ENCODE assay signal across 26 cellular contexts in genomic region chr10:61244261-61244775, GRCh38.
"Had no signal": no experiment of that assay in that cellular context is flagged by ENCODE, and none has a peak within 500 bp of the region (broad histone marks: within the 10 kb centered on the region; RNA-seq: fewer than 3 reads in every experiment).

No MANE protein-coding gene starts in this region.

- ATAC-seq: effector memory CD8-positive, alpha-beta T cell; gastrocnemius medialis; left colon; mucosa of descending colon; naive thymus-derived CD4-positive, alpha-beta T cell; sciatic nerve had no signal

- H3K27me3 ChIP-seq: colonic mucosa, esophagus muscularis mucosa, gastrocnemius medialis, spleen, testis, vagina had no signal

- H3K36me3 ChIP-seq: colonic mucosa, esophagus muscularis mucosa, gastrocnemius medialis, spleen, vagina had no signal

- H3K27ac ChIP-seq: colonic mucosa, dorsolateral prefrontal cortex, esophagus muscularis mucosa, gastrocnemius medialis, spleen, testis, vagina had no signal

- H3K4me1 ChIP-seq: colonic mucosa, esophagus muscularis mucosa, gastrocnemius medialis, spleen, testis, vagina had no signal

- H3K4me3 ChIP-seq: colonic mucosa, dorsolateral prefrontal cortex, esophagus muscularis mucosa, gastrocnemius medialis, mucosa of descending colon, spleen, testis, vagina had no signal

- DNase-seq: activated CD4-positive, alpha-beta T cell treated with anti-CD3 and anti-CD28 coated beads for 4 hours; activated CD4-positive, alpha-beta T cell treated with anti-CD3 and anti-CD28 coated beads, Interleukin-2, amount 50 U/mL, for 48 hours; activated CD4-positive, CD25-positive, alpha-beta regulatory T cell; activated naive CD4-positive, alpha-beta T cell treated with Interleukin-2 at 50 U/mL for 16 hours; activated naive CD8-positive, alpha-beta T cell treated with anti-CD3 and anti-CD28 coated beads for 36 hours; activated T-cell treated with anti-CD3 and anti-CD28 coated beads, Interleukin-2, amount 50 U/mL, for 48 hours; central memory CD4-positive, alpha-beta T cell; colonic mucosa; dorsolateral prefrontal cortex; effector memory CD8-positive, alpha-beta T cell; gastrocnemius medialis; head of caudate nucleus; hypothalamus; left colon; mesendoderm; mucosa of descending colon; naive thymus-derived CD4-positive, alpha-beta T cell; posterior cingulate gyrus; spleen; stimulated activated CD4-positive, alpha-beta T cell treated with anti-CD3 and anti-CD28 coated beads, Interleukin-4, amount 100 ng/mL, for 1 hour; stimulated activated naive CD4-positive, alpha-beta T cell; T1000; testis had no signal

- H3K9me3 ChIP-seq: colonic mucosa, esophagus muscularis mucosa, gastrocnemius medialis, mucosa of descending colon, spleen, testis, vagina had no signal
